Comparison of ENCODE assay signal across 8 cellular contexts in the genomic region with DNA sequence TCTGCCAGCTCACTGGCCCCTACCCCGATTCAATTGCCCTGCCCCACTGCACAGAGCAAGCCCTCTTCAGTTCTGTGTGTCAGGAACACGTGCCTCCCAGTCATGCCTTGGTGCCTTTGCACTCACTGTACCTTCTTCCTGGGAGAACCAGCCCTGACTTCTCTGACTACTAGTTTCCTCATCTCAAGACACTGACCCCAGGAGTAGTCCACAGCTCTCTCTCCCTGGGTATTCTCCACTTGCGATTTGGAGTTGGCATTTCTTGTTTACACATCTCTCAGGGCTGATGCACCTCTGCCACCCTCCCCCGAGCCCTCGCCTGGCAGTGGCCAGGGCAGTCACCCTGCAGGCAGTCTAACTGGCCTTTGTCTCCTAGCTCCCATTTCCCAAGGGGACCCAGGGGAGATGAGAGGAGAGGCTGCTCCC. TPM values are rescaled to one million over a fixed set of nuclear protein-coding genes. Genes with fewer than 3 reads are reported as not detected.
DNase-seq lines count a peak whose midpoint lies in the region; ATAC-seq, FAIRE-seq and TF ChIP-seq lines count a peak whose summit lies in the region.

No MANE protein-coding gene starts in this region.

- H3K4me1 ChIP-seq in pancreas: peaks cover 58 to 85% (median 60%) of the 10 kb centered on the region in 3 donors
- peaks cover 33% of the 10 kb centered on the region for H3K4me1 ChIP-seq in Caco-2

- CTCF ChIA-PET in Caco-2 (lab: Charles Lee): interaction anchor here (1.0 kb wide), 1 partner anchor 35 kb away, joined by 3 read pairs; no protein-coding TSS in a partner anchor

- H3K27ac Mint-ChIP-seq in CD14-positive monocyte (peak overlapping the region; percentile 23 to 84 (median 67)), Caco-2 (ENCODE audit: unreplicated experiment) (no peak overlapping the region)

- H3K36me3 ChIP-seq in KOPT-K1 (ENCODE audit: insufficient read depth, low read length) (peaks cover 81% of the 10 kb centered on the region), pancreas (peaks cover 0 to 20% (median 12%) of the 10 kb centered on the region in 3 donors), Caco-2 (ENCODE audit: control insufficient read depth, insufficient read depth, low read length) (no peaks in the 10 kb centered on the region)

- TF ChIP-seq CTCF in CD14-positive monocyte (IDR thresholded peaks at IDR 0.05) (no peak), coronary artery (IDR thresholded peaks at IDR 0.05) (no peak), pancreas (IDR thresholded peaks at IDR 0.05) (no peak), Caco-2 (IDR thresholded peaks at IDR 0.05; ENCODE audit: insufficient read depth in 1 of 2, low read depth in 1 of 2, low read length in 1 of 2, severe bottlenecking in 1 of 2, unreplicated experiment in 1 of 2) (no peak)

- no TSS peak for BruUV-seq in Caco-2 (replicated peaks; lab: Mats Ljungman, UMichigan)

- H3K36me3 Mint-ChIP-seq in CD14-positive monocyte (peaks cover 59 to 70% of the 10 kb centered on the region in 2 donors), Caco-2 (ENCODE audit: insufficient read depth, unreplicated experiment) (peaks cover 4% of the 10 kb centered on the region)

- H3K4me1 Mint-ChIP-seq in CD14-positive monocyte (peaks cover 98% of the 10 kb centered on the region), Caco-2 (ENCODE audit: low read depth, unreplicated experiment) (peaks cover 20% of the 10 kb centered on the region)

- DNase-seq in CD14-positive monocyte (ENCODE audit: low spot score): peak; percentile 71
- no peak for DNase-seq in coronary artery (ENCODE audit: low spot score)
- no peak for DNase-seq in pancreas
- DNase-seq in NCI-H187 (lab: John Stamatoyannopoulos, UW): no peak
- no peak for DNase-seq in C1 segment of cervical spinal cord (lab: John Stamatoyannopoulos, UW)
- no peak for DNase-seq in Caco-2

- H3K9me3 Mint-ChIP-seq in CD14-positive monocyte (no peaks in the 10 kb centered on the region), Caco-2 (ENCODE audit: unreplicated experiment) (no peaks in the 10 kb centered on the region)

- H3K27me3 ChIP-seq in pancreas (no peaks in the 10 kb centered on the region), Caco-2 (replicated peaks; ENCODE audit: control insufficient read depth, insufficient read depth, low read length) (no peaks in the 10 kb centered on the region)

- H3K4me3 ChIP-seq in coronary artery (no peak overlapping the region), pancreas (peak overlapping the region in 1 of 4 donors; percentile 15), Caco-2 (ENCODE audit: low read depth, low read length) (no peak overlapping the region)

- H3K27me3 Mint-ChIP-seq in CD14-positive monocyte (ENCODE audit: low read depth in 3 of 3) (peaks cover 0 to 3% (median 0%) of the 10 kb centered on the region in 3 donors), Caco-2 (ENCODE audit: insufficient read depth, unreplicated experiment) (no peaks in the 10 kb centered on the region)

- peaks cover 10% of the 10 kb centered on the region for H3K9me3 ChIP-seq in KOPT-K1 (ENCODE audit: insufficient read depth, low read length, poor library complexity, severe bottlenecking)
- no peaks in the 10 kb centered on the region for H3K9me3 ChIP-seq in pancreas
- no peaks in the 10 kb centered on the region for H3K9me3 ChIP-seq in Caco-2

- intact Hi-C loops in CD14-positive monocyte (cut with micrococcal nuclease): no loop called here
- intact Hi-C loops in pancreas (cut with DNase I): no loop called here
- intact Hi-C loops in Caco-2 (cut with micrococcal nuclease; ENCODE audit: unreplicated experiment): no loop called here

- POLR2A ChIA-PET in Caco-2 (lab: Charles Lee): no interaction called here

- no peak for ATAC-seq in pancreas
- ATAC-seq in GM18858 (IDR thresholded peaks at IDR 0.05; ENCODE audit: unreplicated experiment): no peak

- H3K27ac ChIP-seq in KOPT-K1 (ENCODE audit: low read depth, low read length, poor library complexity, severe bottlenecking) (peak overlapping the region; percentile 98), coronary artery (peak overlapping the region; percentile 44 to 49), pancreas (peak overlapping the region; percentile 74 to 99 (median 90))

- H3K4me3 Mint-ChIP-seq in CD14-positive monocyte (peak overlapping the region; percentile 6 to 46), Caco-2 (ENCODE audit: unreplicated experiment) (no peak overlapping the region)

- WGBS in pancreas, 2 donors: 30 to 32% methylated on average over 5 of the region's 5 CpGs

- no peak for FAIRE-seq in pancreas (lab: Jason Lieb, UNC)

RNA-seq across cellular contexts. Expression of gene CISH, which starts 5.7 kb away (rescaled TPM):
- 1 to 10 TPM; 2.9 to 6.2 TPM for polyA plus RNA-seq in CD14-positive monocyte
- total RNA-seq in pancreas: 10 to 100 TPM in 3 of 6 donors, 1 to 10 TPM in 3; 6.2 to 21.0 (median 9.5) TPM
- 10 to 100 TPM; 11.3 to 21.5 TPM for polyA plus RNA-seq in pancreas
- total RNA-seq in Caco-2 (2022): 2.9 and 3.4 TPM in 2 replicates

RNA-seq across cellular contexts. Expression of gene MAPKAPK3, which starts 11.0 kb away (rescaled TPM):
- polyA plus RNA-seq in CD14-positive monocyte: 100 to 1,000 TPM; 173 to 252 TPM
- 10 to 100 TPM; 21.9 to 30.6 (median 24.6) TPM for total RNA-seq in pancreas
- polyA plus RNA-seq in pancreas: 10 to 100 TPM; 15.8 to 17.0 TPM
- total RNA-seq in Caco-2 (2022): 40.1 and 43.5 TPM in 2 replicates

RNA-seq across cellular contexts. Expression of gene HEMK1, which starts 36.6 kb away (rescaled TPM):
- 10 to 100 TPM; 12.1 to 14.0 TPM for polyA plus RNA-seq in CD14-positive monocyte
- total RNA-seq in pancreas: 10 to 100 TPM in 5 of 6 donors, 1 to 10 TPM in 1; 9.6 to 20.2 (median 11.8) TPM
- 10 to 100 TPM; 20.4 to 21.8 TPM for polyA plus RNA-seq in pancreas
- total RNA-seq in Caco-2 (2022): 12.6 and 14.3 TPM in 2 replicates

RNA-seq across cellular contexts. Expression of gene C3orf18, which starts 38.4 kb away (rescaled TPM):
- under 1 TPM; 0.18 to 0.76 TPM for polyA plus RNA-seq in CD14-positive monocyte
- total RNA-seq in pancreas: 1 to 10 TPM; 3.2 to 5.6 (median 4.5) TPM
- 1 to 10 TPM; 5.3 to 8.9 TPM for polyA plus RNA-seq in pancreas
- total RNA-seq in Caco-2 (2022): 1.6 and 2.1 TPM in 2 replicates

Comparison
In these comparisons a context has a peak if more than half of its experiments do, and no peak if none do; other contexts are left out.
1. H3K27ac ChIP-seq: peak in every context shown above with its lines; median percentile 98 in KOPT-K1; 90 in pancreas; 46 in coronary artery.